In genomic region chr1:205440121-205440475, GRCh38 we compare ENCODE assay signal across 10 cellular contexts. TPM values are rescaled to one million over a fixed set of nuclear protein-coding genes. Genes with fewer than 3 reads are reported as not detected.
DNase-seq lines count a peak whose midpoint lies in the region; ATAC-seq and TF ChIP-seq lines count a peak whose summit lies in the region.
"Had no signal": no experiment of that assay in that cellular context is flagged by ENCODE, and none has a peak within 500 bp of the region (broad histone marks: within the 10 kb centered on the region; RNA-seq: fewer than 3 reads in every experiment).

No MANE protein-coding gene starts in this region.

- H3K4me1 Mint-ChIP-seq in activated naive CD4-positive, alpha-beta T cell treated with anti-CD3 and anti-CD28 coated beads for 36 hours (ENCODE audit: low read depth): peaks cover 15% of the 10 kb centered on the region

- POLR2A ChIA-PET in RWPE1 (lab: Yijun Ruan, JAX; ENCODE audit: low non-redundant PET): interaction anchor here (0.7 kb wide), 1 partner anchor 9 kb away, joined by 4 read pairs; no protein-coding TSS in a partner anchor

- TF ChIP-seq POLR2A in stomach (IDR thresholded peaks at IDR 0.05): no peak

- H3K27me3 ChIP-seq in foreskin keratinocyte (peaks cover 3% of the 10 kb centered on the region), stomach (peaks cover 3 to 34% (median 7%) of the 10 kb centered on the region in 3 donors)

- H3K4me1 ChIP-seq in foreskin keratinocyte (peaks cover 19% of the 10 kb centered on the region), stomach (peaks cover 26 to 65% (median 52%) of the 10 kb centered on the region in 4 donors)

- WGBS in stomach, 5 donors: 64 to 83% (median 78%) methylated on average over 3 to 5 of the region's 5 CpGs

- intact Hi-C loops in activated naive CD4-positive, alpha-beta T cell treated with anti-CD3 and anti-CD28 coated beads for 36 hours (cut with micrococcal nuclease): loop anchor here (2.0 kb wide), 3 partner anchors 41 to 317 kb away; no protein-coding TSS in a partner anchor
- intact Hi-C loops in stomach (cut with DNase I; ENCODE audit: low total_unique reads): no loop called here

- H3K27ac Mint-ChIP-seq in activated naive CD4-positive, alpha-beta T cell treated with anti-CD3 and anti-CD28 coated beads for 36 hours: no peak overlapping the region

- peak overlapping the region; percentile 72 for H3K4me3 Mint-ChIP-seq in activated naive CD4-positive, alpha-beta T cell treated with anti-CD3 and anti-CD28 coated beads for 36 hours

- H3K9me3 ChIP-seq in stomach: no peaks in the 10 kb centered on the region

- no peak for ATAC-seq in foreskin keratinocyte
- ATAC-seq: Panc1 had no signal

- no peak for DNase-seq in activated naive CD4-positive, alpha-beta T cell treated with anti-CD3 and anti-CD28 coated beads for 36 hours
- no peak for DNase-seq in activated naive CD4-positive, alpha-beta T cell treated with Interleukin-2 at 50 U/mL for 16 hours
- DNase-seq in RWPE1 (ENCODE audit: low spot score): no peak
- DNase-seq in foreskin keratinocyte: no peak
- no peak for DNase-seq in stomach
- DNase-seq in stimulated activated naive CD4-positive, alpha-beta T cell (lab: John Stamatoyannopoulos, UW): no peak
- no peak for DNase-seq in effector CD4-positive, alpha-beta T cell
- DNase-seq in activated gamma-delta T cell (lab: John Stamatoyannopoulos, UW): no peak

- H3K27ac ChIP-seq in RWPE1: peak overlapping the region; percentile 85
- peak overlapping the region; percentile 69 for H3K27ac ChIP-seq in foreskin keratinocyte
- peak overlapping the region in 3 of 5 donors; percentile 68 to 77 (median 71) for H3K27ac ChIP-seq in stomach

- no peak for TF ChIP-seq EP300 in stomach (IDR thresholded peaks at IDR 0.05)

- H3K27me3 Mint-ChIP-seq in activated naive CD4-positive, alpha-beta T cell treated with anti-CD3 and anti-CD28 coated beads for 36 hours (ENCODE audit: low read depth): no peaks in the 10 kb centered on the region

- no peaks in the 10 kb centered on the region for H3K36me3 ChIP-seq in stomach

- TF ChIP-seq CTCF in RWPE1 (conservative IDR thresholded peaks at IDR 0.05; ENCODE audit: low read depth) (no peak), foreskin keratinocyte (conservative IDR thresholded peaks at IDR 0.05) (no peak), stomach (IDR thresholded peaks at IDR 0.05) (no peak)

- H3K9me3 Mint-ChIP-seq in activated naive CD4-positive, alpha-beta T cell treated with anti-CD3 and anti-CD28 coated beads for 36 hours: no peaks in the 10 kb centered on the region

- no peaks in the 10 kb centered on the region for H3K36me3 Mint-ChIP-seq in activated naive CD4-positive, alpha-beta T cell treated with anti-CD3 and anti-CD28 coated beads for 36 hours (ENCODE audit: low read depth)

- no peak overlapping the region for H3K4me3 ChIP-seq in stomach

- CTCF ChIA-PET in activated naive CD4-positive, alpha-beta T cell treated with anti-CD3 and anti-CD28 coated beads for 36 hours (lab: Charles Lee): interaction anchor here (1.0 to 3.3 kb wide), 7 partner anchors 9 to 86 kb away, joined by 3 to 25 read pairs (median 5); no protein-coding TSS in a partner anchor
- CTCF ChIA-PET in RWPE1 (lab: Yijun Ruan, JAX): interaction anchor here (1.2 to 3.8 kb wide), 4 partner anchors 10 to 46 kb away, joined by 4 to 40 read pairs (median 18); no protein-coding TSS in a partner anchor

RNA-seq across cellular contexts. Expression of gene BLACAT1, which starts 15.7 kb away (rescaled TPM):
- total RNA-seq in activated naive CD4-positive, alpha-beta T cell treated with anti-CD3 and anti-CD28 coated beads for 36 hours: under 1 TPM; 0.14 to 0.30 TPM
- total RNA-seq in foreskin keratinocyte: 1.7 and 2.4 TPM in 2 replicates
- 0.82 and 1.0 TPM in 2 replicates for polyA plus RNA-seq in foreskin keratinocyte
- total RNA-seq in stomach: under 1 TPM in 1 of 5 donors, not detected in 4; 0.37 TPM
- polyA plus RNA-seq in stomach: under 1 TPM in 1 of 3 donors, not detected in 2; 0.43 TPM
- total RNA-seq: urinary bladder had no signal

RNA-seq across cellular contexts. Expression of gene LEMD1, which starts 18.2 kb away (rescaled TPM):
- under 1 TPM in 1 of 2 experiments, not detected in 1; 0.79 TPM for total RNA-seq in activated naive CD4-positive, alpha-beta T cell treated with anti-CD3 and anti-CD28 coated beads for 36 hours
- total RNA-seq in foreskin keratinocyte: 1.8 and 2.8 TPM in 2 replicates
- polyA plus RNA-seq in foreskin keratinocyte: 0.68 and 0.69 TPM in 2 replicates
- total RNA-seq in stomach: not detected
- polyA plus RNA-seq in stomach: 1 to 10 TPM in 2 of 3 donors, under 1 TPM in 1; 0.95 to 3.7 (median 1.7) TPM
- total RNA-seq: urinary bladder had no signal
- polyA plus RNA-seq: urinary bladder had no signal
